ENCODE assay signal across 8 cellular contexts in the genomic region with DNA sequence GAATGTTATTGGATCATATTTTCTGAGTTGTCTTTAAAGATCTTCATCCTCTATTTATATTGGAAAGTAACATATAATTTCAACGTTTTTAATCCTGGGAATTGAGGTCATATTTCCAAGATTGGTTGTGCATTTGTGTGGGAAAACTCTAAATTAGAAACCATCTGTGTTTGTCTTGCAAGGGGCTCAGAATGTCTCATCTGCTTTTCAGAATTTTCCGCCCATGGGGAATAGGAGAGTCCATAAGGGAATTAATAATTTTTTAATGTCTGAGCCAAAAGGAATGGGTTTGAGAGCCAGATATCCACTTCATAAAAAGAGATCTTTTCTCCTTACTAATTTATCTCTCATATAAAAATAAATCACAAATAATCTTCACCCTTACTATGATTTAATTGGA.
"Had no signal": no experiment of that assay in that cellular context is flagged by ENCODE, and none has a peak within 500 bp of the region (broad histone marks: within the 10 kb centered on the region; RNA-seq: fewer than 3 reads in every experiment).

No MANE protein-coding gene starts in this region.

- H3K4me1 ChIP-seq: HAP-1 had no signal

- H3K36me3 ChIP-seq: HAP-1 had no signal

- DNase-seq: GM23248, GOT3, H7, HFFc6 had no signal

- H3K9me3 ChIP-seq: HAP-1 had no signal

- H3K4me3 ChIP-seq: GM23248, HAP-1 had no signal

- ATAC-seq: HCT116, HepG2 had no signal

- H3K27ac ChIP-seq: GM23248, HL-60 had no signal
